ENCODE assay signal across 14 cellular contexts in the genomic region with DNA sequence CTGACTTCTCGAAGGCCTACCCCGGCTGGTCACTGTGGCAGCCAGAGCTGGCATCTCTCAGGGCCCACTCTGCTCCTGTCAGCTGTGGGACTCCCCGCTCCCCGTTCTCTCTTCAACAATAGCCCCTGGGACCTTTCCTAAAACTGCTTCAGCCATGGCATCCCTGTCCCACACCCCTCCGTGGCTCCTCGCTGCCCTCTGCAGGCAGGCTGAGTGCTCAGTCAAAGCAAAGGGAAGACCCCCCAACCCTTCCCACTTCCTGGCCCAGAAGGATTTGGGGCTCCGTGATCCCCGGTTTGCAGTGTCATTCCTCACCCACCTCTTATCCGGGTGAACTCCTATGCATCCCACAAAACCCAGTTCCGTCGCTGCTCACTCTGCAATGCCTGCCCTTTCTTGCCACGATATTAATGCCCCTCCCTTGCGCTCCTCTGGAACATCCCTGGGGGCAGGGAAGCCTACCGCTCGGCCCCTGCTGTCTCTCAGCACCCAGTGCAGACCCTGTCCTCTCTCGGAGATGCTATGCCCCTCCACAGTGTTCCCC. TPM values are rescaled to one million over a fixed set of nuclear protein-coding genes. Genes with fewer than 3 reads are reported as not detected.
DNase-seq lines count a peak whose midpoint lies in the region; ATAC-seq and TF ChIP-seq lines count a peak whose summit lies in the region.
"Had no signal": no experiment of that assay in that cellular context is flagged by ENCODE, and none has a peak within 500 bp of the region (broad histone marks: within the 10 kb centered on the region; RNA-seq: fewer than 3 reads in every experiment).

No MANE protein-coding gene starts in this region.

- no peaks in the 10 kb centered on the region for H3K36me3 ChIP-seq in cardiac muscle cell
- H3K36me3 ChIP-seq in right atrium auricular region: no peaks in the 10 kb centered on the region
- H3K36me3 ChIP-seq in OCI-LY7 (ENCODE audit: insufficient read depth, low read length): no peaks in the 10 kb centered on the region
- no peaks in the 10 kb centered on the region for H3K36me3 ChIP-seq in colonic mucosa
- H3K36me3 ChIP-seq: ascending aorta, BLaER1 had no signal

- H3K9ac ChIP-seq in colonic mucosa (ENCODE audit: low read depth in 2 of 2, low read length in 2 of 2): no peak overlapping the region
- H3K9ac ChIP-seq: BLaER1 had no signal

- H4K20me1 ChIP-seq in OCI-LY7 (ENCODE audit: insufficient read depth, low read length): no peaks in the 10 kb centered on the region

- H3K36me3 Mint-ChIP-seq in stimulated activated naive B cell treated with anti-CD40 and anti-IgM and Interleukin-4, amounts not matched to agents 10 μg/mL and 1 μg/mL and 100 μg/mL, for 72 hours: no peaks in the 10 kb centered on the region
- H3K36me3 Mint-ChIP-seq: IgD-negative memory B cell had no signal

- BruUV-seq in OCI-LY7 (replicated peaks; lab: Mats Ljungman, UMichigan): no TSS peak

- H3K9me3 Mint-ChIP-seq in stimulated activated naive B cell treated with anti-CD40 and anti-IgM and Interleukin-4, amounts not matched to agents 10 μg/mL and 1 μg/mL and 100 μg/mL, for 72 hours: no peaks in the 10 kb centered on the region
- H3K9me3 Mint-ChIP-seq: IgD-negative memory B cell had no signal

- H3K4me3 Mint-ChIP-seq in stimulated activated naive B cell treated with anti-CD40 and anti-IgM and Interleukin-4, amounts not matched to agents 10 μg/mL and 1 μg/mL and 100 μg/mL, for 72 hours: no peak overlapping the region
- H3K4me3 Mint-ChIP-seq: IgD-negative memory B cell had no signal

- H3K4me3 ChIP-seq in cardiac muscle cell: no peak overlapping the region
- no peak overlapping the region for H3K4me3 ChIP-seq in right atrium auricular region
- no peak overlapping the region for H3K4me3 ChIP-seq in OCI-LY7 (ENCODE audit: low read depth, low read length, poor library complexity, severe bottlenecking)
- no peak overlapping the region for H3K4me3 ChIP-seq in epithelial cell of proximal tubule (ENCODE audit: low read depth, low read length)
- no peak overlapping the region for H3K4me3 ChIP-seq in colonic mucosa
- H3K4me3 ChIP-seq: ascending aorta, BLaER1 had no signal

- H3K27me3 ChIP-seq in cardiac muscle cell (no peaks in the 10 kb centered on the region), right atrium auricular region (no peaks in the 10 kb centered on the region), colonic mucosa (no peaks in the 10 kb centered on the region)
- H3K27me3 ChIP-seq: ascending aorta had no signal

- no peaks in the 10 kb centered on the region for H3K9me2 ChIP-seq in OCI-LY7 (ENCODE audit: insufficient read depth, low read length)

- POLR2A ChIA-PET in OCI-LY7 (lab: Charles Lee): no interaction called here

- H3K4me2 ChIP-seq in OCI-LY7 (ENCODE audit: low read length): no peak overlapping the region
- H3K4me2 ChIP-seq: BLaER1 had no signal

- H3K9me3 ChIP-seq in cardiac muscle cell (ENCODE audit: low read depth) (no peaks in the 10 kb centered on the region), right atrium auricular region (no peaks in the 10 kb centered on the region), OCI-LY7 (ENCODE audit: low read length) (no peaks in the 10 kb centered on the region), colonic mucosa (no peaks in the 10 kb centered on the region)
- H3K9me3 ChIP-seq: ascending aorta, BLaER1 had no signal

- TF ChIP-seq CTCF in cardiac muscle cell (IDR thresholded peaks at IDR 0.05; ENCODE audit: low read depth, low read length) (peak; percentile 52), right atrium auricular region (IDR thresholded peaks at IDR 0.05) (no peak), OCI-LY7 (conservative IDR thresholded peaks at IDR 0.05; ENCODE audit: low read length) (peak; percentile 70), epithelial cell of proximal tubule (conservative IDR thresholded peaks at IDR 0.05; ENCODE audit: low read depth, low read length) (peak; percentile 61), colonic mucosa (IDR thresholded peaks at IDR 0.05) (no peak)

- H3K79me2 ChIP-seq in OCI-LY7 (ENCODE audit: insufficient read depth, low read depth, low read length): no peaks in the 10 kb centered on the region

- CTCF ChIA-PET in OCI-LY7 (lab: Charles Lee; ENCODE audit: unreplicated experiment): no interaction called here

- peaks cover 3 to 10% of the 10 kb centered on the region in 2 donors for H3K27me3 Mint-ChIP-seq in stimulated activated naive B cell treated with anti-CD40 and anti-IgM and Interleukin-4, amounts not matched to agents 10 μg/mL and 1 μg/mL and 100 μg/mL, for 72 hours

- no peak overlapping the region for H2AFZ ChIP-seq in OCI-LY7 (ENCODE audit: low read length)

- ATAC-seq in stimulated activated naive B cell treated with anti-CD40 and anti-IgM and Interleukin-4, amounts not matched to agents 10 μg/mL and 1 μg/mL and 100 μg/mL, for 72 hours (replicated peaks): no peak

- no peaks in the 10 kb centered on the region for H3K4me1 Mint-ChIP-seq in stimulated activated naive B cell treated with anti-CD40 and anti-IgM and Interleukin-4, amounts not matched to agents 10 μg/mL and 1 μg/mL and 100 μg/mL, for 72 hours
- H3K4me1 Mint-ChIP-seq: IgD-negative memory B cell had no signal

- H3K27ac Mint-ChIP-seq in stimulated activated naive B cell treated with anti-CD40 and anti-IgM and Interleukin-4, amounts not matched to agents 10 μg/mL and 1 μg/mL and 100 μg/mL, for 72 hours: peak overlapping the region; percentile 37
- H3K27ac Mint-ChIP-seq: IgD-negative memory B cell had no signal

- intact Hi-C loops in OCI-LY7 (cut with micrococcal nuclease; ENCODE audit: unreplicated experiment) (loop anchor here (5.0 kb wide), 1 partner anchor 466 kb away; no protein-coding TSS in a partner anchor), colonic mucosa (cut with DNase I) (no loop called here)

- no peak overlapping the region for H3K27ac ChIP-seq in cardiac muscle cell
- no peak overlapping the region for H3K27ac ChIP-seq in right atrium auricular region
- no peak overlapping the region for H3K27ac ChIP-seq in OCI-LY7 (ENCODE audit: low read depth, low read length, poor library complexity, severe bottlenecking)
- no peak overlapping the region for H3K27ac ChIP-seq in colonic mucosa
- H3K27ac ChIP-seq: ascending aorta, BLaER1 had no signal

- DNase-seq in cardiac muscle cell (ENCODE audit: low read depth in 1 of 2, low spot score in 1 of 2) (no peak), right atrium auricular region (ENCODE audit: low spot score) (no peak), OCI-LY7 (ENCODE audit: low spot score) (peak; percentile 10), epithelial cell of proximal tubule (ENCODE audit: low read depth) (no peak), LoVo (ENCODE audit: low spot score) (no peak), colonic mucosa (no peak), T-helper 9 cell (no peak)
- DNase-seq in stimulated activated naive B cell treated with anti-CD40 and anti-IgM and Interleukin-4, amounts not matched to agents 10 μg/mL and 1 μg/mL and 100 μg/mL, for 72 hours: no peak
- DNase-seq: activated CD8-positive, alpha-beta memory T cell treated with anti-CD3 and anti-CD28 coated beads, Interleukin-2, amount 50 U/mL, for 48 hours; NCI-H446 had no signal

- H3K4me1 ChIP-seq in cardiac muscle cell (ENCODE audit: low read depth) (no peaks in the 10 kb centered on the region), right atrium auricular region (no peaks in the 10 kb centered on the region), OCI-LY7 (ENCODE audit: insufficient read depth, low read length, poor library complexity, severe bottlenecking) (no peaks in the 10 kb centered on the region), colonic mucosa (no peaks in the 10 kb centered on the region)
- H3K4me1 ChIP-seq: ascending aorta had no signal

RNA-seq across cellular contexts. Expression of a gene that starts 1.6 kb away (rescaled TPM):
- total RNA-seq in cardiac muscle cell (not detected in 2 replicates), right atrium auricular region (not detected), OCI-LY7 (2022) (not detected in 2 replicates), epithelial cell of proximal tubule (0.22 and 0.23 TPM in 2 replicates), colonic mucosa (under 1 TPM in 1 of 2 donors, not detected in 1; 0.15 TPM)
- polyA plus RNA-seq in cardiac muscle cell: not detected in 2 replicates
- not detected in 2 replicates for total RNA-seq in OCI-LY7 (2014; rRNA removed; shearing (Covaris generic))
- total RNA-seq: ascending aorta, omental fat pad had no signal
- polyA plus RNA-seq: IgD-negative memory B cell had no signal

RNA-seq across cellular contexts. Expression of a gene that starts 12.2 kb away (rescaled TPM):
- total RNA-seq in cardiac muscle cell: not detected in 2 replicates
- not detected in 2 replicates for polyA plus RNA-seq in cardiac muscle cell
- not detected for total RNA-seq in right atrium auricular region
- not detected in 2 replicates for total RNA-seq in OCI-LY7 (2014; rRNA removed; shearing (Covaris generic))
- total RNA-seq in OCI-LY7 (2022): not detected in 2 replicates
- not detected in 2 replicates for total RNA-seq in epithelial cell of proximal tubule
- total RNA-seq in colonic mucosa: under 1 TPM in 1 of 2 donors, not detected in 1; 0.84 TPM
- total RNA-seq: ascending aorta, omental fat pad had no signal
- polyA plus RNA-seq: IgD-negative memory B cell had no signal

RNA-seq across cellular contexts. Expression of a gene that starts 34.0 kb away (rescaled TPM):
- total RNA-seq in cardiac muscle cell (91.4 and 120 TPM in 2 replicates), right atrium auricular region (10 to 100 TPM; 43.2 to 61.9 TPM), OCI-LY7 (2022) (not detected in 2 replicates), epithelial cell of proximal tubule (6.9 and 11.7 TPM in 2 replicates), colonic mucosa (1 to 10 TPM; 4.1 to 9.2 TPM)
- 136 and 155 TPM in 2 replicates for polyA plus RNA-seq in cardiac muscle cell
- total RNA-seq in OCI-LY7 (2014; rRNA removed; shearing (Covaris generic)): not detected in 2 replicates
- polyA plus RNA-seq: IgD-negative memory B cell had no signal

Comparison
In these comparisons a context has a peak if more than half of its experiments do, and no peak if none do; other contexts are left out.
1. CTCF ChIP-seq: peak in cardiac muscle cell (single experiment), OCI-LY7 (single experiment) and epithelial cell of proximal tubule (single experiment); none in right atrium auricular region (0 of 2) and colonic mucosa (single experiment).